In genomic region chr20:57866250-57867106, GRCh38 we compare ENCODE assay signal across 12 cellular contexts.
"Had no signal": no experiment of that assay in that cellular context is flagged by ENCODE, and none has a peak within 500 bp of the region (broad histone marks: within the 10 kb centered on the region; RNA-seq: fewer than 3 reads in every experiment).

No MANE protein-coding gene starts in this region.

- H3K36me3 ChIP-seq: esophagus squamous epithelium, left lung, ovary, stomach, thoracic aorta had no signal

- H3K27ac ChIP-seq: esophagus squamous epithelium, left lung, ovary, stomach, thoracic aorta had no signal

- H3K27me3 ChIP-seq: ovary had no signal

- H3K4me1 ChIP-seq: esophagus squamous epithelium, left lung, stomach had no signal

- H3K36me3 Mint-ChIP-seq: activated CD4-positive, alpha-beta memory T cell treated with anti-CD3 and anti-CD28 coated beads for 36 hours; activated naive CD8-positive, alpha-beta T cell treated with anti-CD3 and anti-CD28 coated beads for 36 hours had no signal

- H3K27ac Mint-ChIP-seq: activated CD4-positive, alpha-beta memory T cell treated with anti-CD3 and anti-CD28 coated beads for 36 hours; activated naive CD8-positive, alpha-beta T cell treated with anti-CD3 and anti-CD28 coated beads for 36 hours had no signal

- ATAC-seq: left lung had no signal

- DNase-seq: activated CD4-positive, alpha-beta memory T cell treated with anti-CD3 and anti-CD28 coated beads for 36 hours; activated CD4-positive, alpha-beta T cell treated with anti-CD3 and anti-CD28 coated beads for 1 hour; activated gamma-delta T cell; activated naive CD8-positive, alpha-beta T cell treated with anti-CD3 and anti-CD28 coated beads for 36 hours; activated T-cell treated with anti-CD3 and anti-CD28 coated beads, Interleukin-2, amount 50 U/mL, for 48 hours; esophagus squamous epithelium; foreskin fibroblast; left lung; ovary; stomach had no signal

- H3K9me3 Mint-ChIP-seq: activated CD4-positive, alpha-beta memory T cell treated with anti-CD3 and anti-CD28 coated beads for 36 hours; activated naive CD8-positive, alpha-beta T cell treated with anti-CD3 and anti-CD28 coated beads for 36 hours had no signal

- H3K4me1 Mint-ChIP-seq: neural crest cell had no signal

- H3K4me3 Mint-ChIP-seq: activated CD4-positive, alpha-beta memory T cell treated with anti-CD3 and anti-CD28 coated beads for 36 hours; activated naive CD8-positive, alpha-beta T cell treated with anti-CD3 and anti-CD28 coated beads for 36 hours; neural crest cell had no signal

- H3K4me3 ChIP-seq: esophagus squamous epithelium, left lung, ovary, stomach, thoracic aorta had no signal
